In the genomic region with DNA sequence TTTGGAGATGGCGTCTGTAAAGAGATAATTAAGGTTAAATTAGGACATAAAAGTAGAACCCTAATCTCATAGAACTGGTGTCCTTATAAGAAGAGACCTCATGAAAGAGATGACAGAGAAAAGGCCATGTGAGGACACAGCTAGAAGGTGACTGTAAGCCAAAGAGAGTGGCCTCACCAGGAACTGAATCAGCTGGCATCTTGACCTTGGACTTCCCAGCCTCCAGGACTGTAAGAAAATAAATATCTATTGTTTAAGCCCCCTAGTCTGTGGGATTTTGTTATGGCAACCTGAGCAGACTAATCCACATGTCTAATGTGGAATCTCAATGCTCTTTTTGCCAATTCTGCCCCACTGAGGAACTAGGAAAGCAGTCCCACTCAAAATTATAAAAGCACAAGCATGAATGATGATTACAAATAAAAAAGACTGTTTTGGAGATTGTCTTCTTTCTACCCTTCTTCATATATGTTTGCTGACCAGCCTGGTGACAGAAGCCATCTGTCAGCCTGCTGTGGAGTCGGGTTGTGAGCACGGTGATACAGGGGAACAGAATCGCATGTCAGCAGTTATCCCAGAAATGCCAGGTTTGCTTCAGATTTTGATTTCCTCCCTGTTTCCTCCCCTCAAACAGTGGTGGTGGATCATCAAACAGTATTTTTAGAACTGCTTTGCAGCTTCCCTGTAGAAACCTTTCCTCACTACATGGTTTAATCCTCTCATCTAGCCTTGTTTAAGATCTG, we compare ENCODE assay signal across 17 cellular contexts. TPM values are rescaled to one million over a fixed set of nuclear protein-coding genes. Genes with fewer than 3 reads are reported as not detected.
DNase-seq lines count a peak whose midpoint lies in the region; ATAC-seq and TF ChIP-seq lines count a peak whose summit lies in the region.
"Had no signal": no experiment of that assay in that cellular context is flagged by ENCODE, and none has a peak within 500 bp of the region (broad histone marks: within the 10 kb centered on the region; RNA-seq: fewer than 3 reads in every experiment).

No MANE protein-coding gene starts in this region.

- POLR2A ChIA-PET in activated CD8-positive, alpha-beta T cell treated with anti-CD3 and anti-CD28 coated beads, Interleukin-2, amount 10 ng/mL, durations not matched to agents 7 days and 5 days (lab: Charles Lee) = interaction anchor here (0.6 kb wide), 1 partner anchor 661 kb away, joined by 3 read pairs; no protein-coding TSS in a partner anchor

- peaks cover 56% of the 10 kb centered on the region for H3K36me3 Mint-ChIP-seq in activated T-cell treated with anti-CD3 and anti-CD28 coated beads, Interleukin-2, amount 50 U/mL, for 24 hours (ENCODE audit: low read depth)
- peaks cover 92% of the 10 kb centered on the region for H3K36me3 Mint-ChIP-seq in activated CD8-positive, alpha-beta T cell treated with anti-CD3 and anti-CD28 coated beads, Interleukin-2, amount 10 ng/mL, durations not matched to agents 7 days and 5 days (ENCODE audit: low read depth)
- peaks cover 21% of the 10 kb centered on the region for H3K36me3 Mint-ChIP-seq in glutamatergic neuron (ENCODE audit: unreplicated experiment)
- peaks cover 5% of the 10 kb centered on the region for H3K36me3 Mint-ChIP-seq in stimulated activated effector memory CD8-positive, alpha-beta T cell treated with anti-CD3 and anti-CD28 coated beads, Interleukin-12 subunit alpha, Interleukin-12 subunit beta, amount 100 ng/mL, for 72 hours

- no peak for ATAC-seq in activated CD8-positive, alpha-beta T cell treated with anti-CD3 and anti-CD28 coated beads, Interleukin-2, amount 10 ng/mL, durations not matched to agents 7 days and 5 days
- ATAC-seq in stimulated activated effector memory CD8-positive, alpha-beta T cell treated with anti-CD3 and anti-CD28 coated beads, Interleukin-12 subunit alpha, Interleukin-12 subunit beta, amount 100 ng/mL, for 72 hours = no peak
- ATAC-seq: activated T-cell treated with anti-CD3 and anti-CD28 coated beads, Interleukin-2, amount 50 U/mL, for 72 hours; lower lobe of right lung had no signal

- peaks cover 21% of the 10 kb centered on the region for H3K9me3 Mint-ChIP-seq in activated T-cell treated with anti-CD3 and anti-CD28 coated beads, Interleukin-2, amount 50 U/mL, for 24 hours
- peaks cover 31% of the 10 kb centered on the region for H3K9me3 Mint-ChIP-seq in activated CD8-positive, alpha-beta T cell treated with anti-CD3 and anti-CD28 coated beads, Interleukin-2, amount 10 ng/mL, durations not matched to agents 7 days and 5 days (ENCODE audit: insufficient read depth)
- peaks cover 18% of the 10 kb centered on the region for H3K9me3 Mint-ChIP-seq in glutamatergic neuron (ENCODE audit: unreplicated experiment)
- H3K9me3 Mint-ChIP-seq in stimulated activated effector memory CD8-positive, alpha-beta T cell treated with anti-CD3 and anti-CD28 coated beads, Interleukin-12 subunit alpha, Interleukin-12 subunit beta, amount 100 ng/mL, for 72 hours = peaks cover 6% of the 10 kb centered on the region

- H3K27me3 Mint-ChIP-seq in activated T-cell treated with anti-CD3 and anti-CD28 coated beads, Interleukin-2, amount 50 U/mL, for 24 hours = no peaks in the 10 kb centered on the region
- H3K27me3 Mint-ChIP-seq in activated CD8-positive, alpha-beta T cell treated with anti-CD3 and anti-CD28 coated beads, Interleukin-2, amount 10 ng/mL, durations not matched to agents 7 days and 5 days (ENCODE audit: low read depth) = no peaks in the 10 kb centered on the region
- peaks cover 3% of the 10 kb centered on the region for H3K27me3 Mint-ChIP-seq in glutamatergic neuron (ENCODE audit: unreplicated experiment)
- H3K27me3 Mint-ChIP-seq: activated CD4-positive, alpha-beta memory T cell treated with anti-CD3 and anti-CD28 coated beads for 36 hours; progenitor cell of endocrine pancreas had no signal

- TF ChIP-seq CTCF in glutamatergic neuron (IDR thresholded peaks at IDR 0.05; ENCODE audit: partially characterized antibody, unreplicated experiment) = no peak

- H3K4me3 Mint-ChIP-seq in activated T-cell treated with anti-CD3 and anti-CD28 coated beads, Interleukin-2, amount 50 U/mL, for 24 hours = no peak overlapping the region
- no peak overlapping the region for H3K4me3 Mint-ChIP-seq in activated CD8-positive, alpha-beta T cell treated with anti-CD3 and anti-CD28 coated beads, Interleukin-2, amount 10 ng/mL, durations not matched to agents 7 days and 5 days
- H3K4me3 Mint-ChIP-seq in glutamatergic neuron (ENCODE audit: unreplicated experiment) = peak overlapping the region; percentile 3
- no peak overlapping the region for H3K4me3 Mint-ChIP-seq in stimulated activated effector memory CD8-positive, alpha-beta T cell treated with anti-CD3 and anti-CD28 coated beads, Interleukin-12 subunit alpha, Interleukin-12 subunit beta, amount 100 ng/mL, for 72 hours
- H3K4me3 Mint-ChIP-seq: activated CD4-positive, alpha-beta memory T cell treated with anti-CD3 and anti-CD28 coated beads for 36 hours; activated T-cell treated with anti-CD3 and anti-CD28 coated beads, Interleukin-2, amount 50 U/mL, for 72 hours had no signal

- DNase-seq in activated T-cell treated with anti-CD3 and anti-CD28 coated beads, Interleukin-2, amount 50 U/mL, for 24 hours = no peak
- no peak for DNase-seq in activated T-cell treated with anti-CD3 and anti-CD28 coated beads, Interleukin-2, amount 50 U/mL, for 1 hour
- DNase-seq in activated CD8-positive, alpha-beta T cell treated with anti-CD3 and anti-CD28 coated beads, Interleukin-2, amount 10 ng/mL, durations not matched to agents 7 days and 5 days = no peak
- DNase-seq in glutamatergic neuron (no peak), SK-N-DZ (ENCODE audit: low spot score) (no peak), NCI-H510A treated with DMSO at 0.1 percent for 48 hours (lab: John Stamatoyannopoulos, UW) (no peak), DMS79 (lab: John Stamatoyannopoulos, UW) (no peak)
- DNase-seq in stimulated activated effector memory CD8-positive, alpha-beta T cell treated with anti-CD3 and anti-CD28 coated beads, Interleukin-12 subunit alpha, Interleukin-12 subunit beta, amount 100 ng/mL, for 72 hours (ENCODE audit: low spot score in 2 of 2) = no peak
- DNase-seq: activated CD4-positive, alpha-beta memory T cell treated with anti-CD3 and anti-CD28 coated beads for 36 hours; activated T-cell treated with anti-CD3 and anti-CD28 coated beads, Interleukin-2, amount 50 U/mL, for 72 hours; DND-41; lower lobe of right lung; NCI-H1436 treated with DMSO at 0.1 percent for 48 hours; NCI-H345; small intestine; trophoblast cell had no signal

- H3K4me1 Mint-ChIP-seq in activated T-cell treated with anti-CD3 and anti-CD28 coated beads, Interleukin-2, amount 50 U/mL, for 24 hours (ENCODE audit: low read depth) = peaks cover 66% of the 10 kb centered on the region
- H3K4me1 Mint-ChIP-seq in activated CD8-positive, alpha-beta T cell treated with anti-CD3 and anti-CD28 coated beads, Interleukin-2, amount 10 ng/mL, durations not matched to agents 7 days and 5 days (ENCODE audit: low read depth) = peaks cover 53% of the 10 kb centered on the region
- peaks cover 10% of the 10 kb centered on the region for H3K4me1 Mint-ChIP-seq in glutamatergic neuron (ENCODE audit: low read depth, unreplicated experiment)
- H3K4me1 Mint-ChIP-seq in stimulated activated effector memory CD8-positive, alpha-beta T cell treated with anti-CD3 and anti-CD28 coated beads, Interleukin-12 subunit alpha, Interleukin-12 subunit beta, amount 100 ng/mL, for 72 hours = peaks cover 73% of the 10 kb centered on the region

- peak overlapping the region; percentile 66 for H3K27ac Mint-ChIP-seq in activated T-cell treated with anti-CD3 and anti-CD28 coated beads, Interleukin-2, amount 50 U/mL, for 24 hours
- peak overlapping the region; percentile 51 for H3K27ac Mint-ChIP-seq in activated CD8-positive, alpha-beta T cell treated with anti-CD3 and anti-CD28 coated beads, Interleukin-2, amount 10 ng/mL, durations not matched to agents 7 days and 5 days
- peak overlapping the region; percentile 75 for H3K27ac Mint-ChIP-seq in glutamatergic neuron (ENCODE audit: unreplicated experiment)
- peak overlapping the region; percentile 70 for H3K27ac Mint-ChIP-seq in stimulated activated effector memory CD8-positive, alpha-beta T cell treated with anti-CD3 and anti-CD28 coated beads, Interleukin-12 subunit alpha, Interleukin-12 subunit beta, amount 100 ng/mL, for 72 hours
- H3K27ac Mint-ChIP-seq: progenitor cell of endocrine pancreas had no signal

- CTCF ChIA-PET in activated CD8-positive, alpha-beta T cell treated with anti-CD3 and anti-CD28 coated beads, Interleukin-2, amount 10 ng/mL, durations not matched to agents 7 days and 5 days (lab: Charles Lee) = no interaction called here

RNA-seq across cellular contexts. Expression of gene INPP4A, which starts 54.2 kb away (rescaled TPM):
- total RNA-seq in activated CD8-positive, alpha-beta T cell treated with anti-CD3 and anti-CD28 coated beads, Interleukin-2, amount 10 ng/mL, durations not matched to agents 7 days and 5 days = 100 to 1,000 TPM; 152 to 157 TPM
- 54.5 TPM for total RNA-seq in glutamatergic neuron (ENCODE audit: unreplicated experiment)
- 15.9 and 17.4 TPM in 2 replicates for polyA plus RNA-seq in SK-N-DZ (2014; cell fraction: cytosol; rRNA removed)
- polyA plus RNA-seq in SK-N-DZ (2014; cell fraction: nucleus; rRNA removed) = 18.6 and 39.3 TPM in 2 replicates
